ENCODE assay signal across 23 cellular contexts in genomic region chr2:217823626-217824025, GRCh38.
A peak's percentile ranks its signal among the peaks of the same experiment; 100 is the strongest.
DNase-seq lines count a peak whose midpoint lies in the region; ATAC-seq and TF ChIP-seq lines count a peak whose summit lies in the region.
"Had no signal": no experiment of that assay in that cellular context is flagged by ENCODE, and none has a peak within 500 bp of the region (broad histone marks: within the 10 kb centered on the region; RNA-seq: fewer than 3 reads in every experiment).

No MANE protein-coding gene starts in this region.

- no peak overlapping the region for H3K9ac ChIP-seq in mammary epithelial cell (ENCODE audit: insufficient read depth, low read length)
- H3K9ac ChIP-seq: BLaER1 had no signal

- H3K4me3 ChIP-seq in breast epithelium (no peak overlapping the region), mammary epithelial cell (replicated peaks in 1 of 3; ENCODE audit: insufficient read depth in 1 of 3, low read depth in 2 of 3, low read length in 3 of 3) (no peak overlapping the region), gastroesophageal sphincter (no peak overlapping the region), osteoblast (ENCODE audit: insufficient read depth, low read length) (no peak overlapping the region), thyroid gland (replicated peaks in 1 of 3) (no peak overlapping the region)
- H3K4me3 ChIP-seq: BLaER1 had no signal

- H2AFZ ChIP-seq in mammary epithelial cell (ENCODE audit: low read depth, low read length), result no peak overlapping the region
- H2AFZ ChIP-seq in osteoblast (ENCODE audit: low read length), result no peak overlapping the region

- H3K4me2 ChIP-seq in mammary epithelial cell (ENCODE audit: insufficient read depth, low read depth, low read length) (no peak overlapping the region), osteoblast (ENCODE audit: insufficient read depth, low read length) (no peak overlapping the region)
- H3K4me2 ChIP-seq: BLaER1 had no signal

- no peak for ATAC-seq in gastroesophageal sphincter
- ATAC-seq in HG03139 (IDR thresholded peaks at IDR 0.05; ENCODE audit: unreplicated experiment), result no peak
- ATAC-seq: Panc1 had no signal

- no peaks in the 10 kb centered on the region for H4K20me1 ChIP-seq in mammary epithelial cell (ENCODE audit: insufficient read depth, low read length)
- peaks cover 37% of the 10 kb centered on the region for H4K20me1 ChIP-seq in osteoblast (ENCODE audit: insufficient read depth, low read length)

- WGBS in mammary epithelial cell (ENCODE audit: low coverage, missing lambda C conversion rate), result 64% methylated on average over 5 of the region's 6 CpGs
- 46 to 67% methylated on average over 1 to 3 of the region's 6 CpGs for WGBS in gastroesophageal sphincter (ENCODE audit: low coverage in 1 of 2), 2 donors
- WGBS in thyroid gland, 2 donors, result 96 to 98% methylated on average over 6 of the region's 6 CpGs

- H3K4me1 ChIP-seq in breast epithelium, result peaks cover 8 to 11% of the 10 kb centered on the region in 2 donors
- peaks cover 11% of the 10 kb centered on the region for H3K4me1 ChIP-seq in mammary epithelial cell (ENCODE audit: insufficient read depth, low read length)
- H3K4me1 ChIP-seq in gastroesophageal sphincter, result peaks cover 14 to 100% (median 88%) of the 10 kb centered on the region in 3 donors
- H3K4me1 ChIP-seq in osteoblast (ENCODE audit: insufficient read depth, low read length), result peaks cover 27% of the 10 kb centered on the region
- H3K4me1 ChIP-seq in thyroid gland, result peaks cover 41 to 73% of the 10 kb centered on the region in 2 donors
- H3K4me1 ChIP-seq: BLaER1 had no signal

- intact Hi-C loops in breast epithelium (cut with DNase I; ENCODE audit: low total_unique reads), result no loop called here
- intact Hi-C loops in mammary epithelial cell (cut with micrococcal nuclease), result loop anchor here (2.0 kb wide), 1 partner anchor 27 kb away; no protein-coding TSS in a partner anchor
- intact Hi-C loops in thyroid gland (cut with DNase I), result no loop called here

- no peak for TF ChIP-seq EP300 in gastroesophageal sphincter (IDR thresholded peaks at IDR 0.05)

- H3K27ac ChIP-seq in breast epithelium (peak overlapping the region; percentile 65 to 68), mammary epithelial cell (ENCODE audit: insufficient read depth, low read depth, low read length) (no peak overlapping the region), gastroesophageal sphincter (peak overlapping the region; percentile 70 to 93 (median 90)), osteoblast (ENCODE audit: low read depth, low read length) (no peak overlapping the region), thyroid gland (peak overlapping the region in 2 of 3 donors; percentile 66 to 85)
- H3K27ac ChIP-seq: 22Rv1, BLaER1 had no signal

- in situ Hi-C loops in mammary epithelial cell (cut with MboI; ENCODE audit: low sequenced_read_pairs in 2 of 2), result no loop called here

- TF ChIP-seq CTCF in breast epithelium (IDR thresholded peaks at IDR 0.05), result no peak
- no peak for TF ChIP-seq CTCF in mammary epithelial cell (conservative IDR thresholded peaks at IDR 0.05 in 1 of 2, IDR thresholded peaks at IDR 0.05 in 1 of 2; ENCODE audit: extremely low read depth in 1 of 2, insufficient read depth in 1 of 2, low read depth in 1 of 2, low read length in 2 of 2)
- no peak for TF ChIP-seq CTCF in gastroesophageal sphincter (IDR thresholded peaks at IDR 0.05)
- TF ChIP-seq CTCF in osteoblast (IDR thresholded peaks at IDR 0.05; ENCODE audit: extremely low read depth, low read depth, low read length), result no peak
- TF ChIP-seq CTCF in thyroid gland (IDR thresholded peaks at IDR 0.05), result no peak

- no TSS peak for BruUV-seq in mammary epithelial cell (replicated peaks; lab: Mats Ljungman, UMichigan)

- dilution Hi-C loops in mammary epithelial cell (cut with HindIII; ENCODE audit: low sequenced_read_pairs), result no loop called here

- H3K9me3 ChIP-seq in breast epithelium (no peaks in the 10 kb centered on the region), mammary epithelial cell (replicated peaks; ENCODE audit: insufficient read depth, low read length) (no peaks in the 10 kb centered on the region), gastroesophageal sphincter (no peaks in the 10 kb centered on the region), osteoblast (ENCODE audit: low read depth, low read length) (no peaks in the 10 kb centered on the region), thyroid gland (no peaks in the 10 kb centered on the region)
- H3K9me3 ChIP-seq: BLaER1 had no signal

- H3K36me3 ChIP-seq in breast epithelium, result peaks cover under 1% of the 10 kb centered on the region
- H3K36me3 ChIP-seq in mammary epithelial cell (ENCODE audit: insufficient read depth, low read length), result no peaks in the 10 kb centered on the region
- H3K36me3 ChIP-seq in gastroesophageal sphincter, result peaks cover 0 to 90% of the 10 kb centered on the region in 2 donors
- H3K36me3 ChIP-seq in osteoblast (ENCODE audit: insufficient read depth, low read length), result peaks cover 53% of the 10 kb centered on the region
- peaks cover 15 to 30% of the 10 kb centered on the region in 2 donors for H3K36me3 ChIP-seq in thyroid gland

- CTCF ChIA-PET in mammary epithelial cell (lab: Charles Lee; ENCODE audit: low non-redundant PET), result no interaction called here

- H3K27me3 ChIP-seq in breast epithelium, result no peaks in the 10 kb centered on the region
- no peaks in the 10 kb centered on the region for H3K27me3 ChIP-seq in mammary epithelial cell (ENCODE audit: insufficient read depth, low read length)
- no peaks in the 10 kb centered on the region for H3K27me3 ChIP-seq in gastroesophageal sphincter
- no peaks in the 10 kb centered on the region for H3K27me3 ChIP-seq in osteoblast (ENCODE audit: insufficient read depth, low read length)
- no peaks in the 10 kb centered on the region for H3K27me3 ChIP-seq in thyroid gland
- H3K27me3 ChIP-seq: BLaER1 had no signal

- DNase-seq in breast epithelium (ENCODE audit: low spot score in 2 of 2), result no peak
- no peak for DNase-seq in mammary epithelial cell
- DNase-seq in osteoblast (ENCODE audit: insufficient read length, low spot score, missing footprints), result peak; percentile 27
- DNase-seq in thyroid gland, result no peak
- DNase-seq in NCI-H524 (lab: John Stamatoyannopoulos, UW), result no peak
- no peak for DNase-seq in SKM-1 treated with dmso at 0.1 percent for 144 hours (lab: John Stamatoyannopoulos, UW; ENCODE audit: unreplicated experiment)
- DNase-seq: ACHN; CD4-positive, alpha-beta T cell; COR-L47; DMS79; KG1; NCI-H1092; NCI-H1436 treated with DMSO at 0.1 percent for 48 hours; NCI-H1930; NCI-H2227 treated with DMSO at 0.1 percent for 48 hours; NCI-H510A; NCI-H748 treated with DMSO at 0.1 percent for 48 hours; NK-92 treated with Interleukin-12 subunit alpha and Interleukin-12 subunit beta, amount 100 ng/mL, for 24 hours had no signal

- no peak for TF ChIP-seq POLR2A in breast epithelium (IDR thresholded peaks at IDR 0.05)
- no peak for TF ChIP-seq POLR2A in gastroesophageal sphincter (IDR thresholded peaks at IDR 0.05)
- TF ChIP-seq POLR2A in thyroid gland (IDR thresholded peaks at IDR 0.05), result no peak

- H3K79me2 ChIP-seq in mammary epithelial cell (ENCODE audit: insufficient read depth, low read length) (no peaks in the 10 kb centered on the region), osteoblast (ENCODE audit: insufficient read depth, low read length) (no peaks in the 10 kb centered on the region)

Comparison
In these comparisons a context has a peak if more than half of its experiments do, and no peak if none do; other contexts are left out.
1. H3K27ac ChIP-seq: peak in breast epithelium (2 of 2), gastroesophageal sphincter (4 of 4) and thyroid gland (2 of 3); none in mammary epithelial cell (single experiment) and osteoblast (single experiment).